In the genomic region with DNA sequence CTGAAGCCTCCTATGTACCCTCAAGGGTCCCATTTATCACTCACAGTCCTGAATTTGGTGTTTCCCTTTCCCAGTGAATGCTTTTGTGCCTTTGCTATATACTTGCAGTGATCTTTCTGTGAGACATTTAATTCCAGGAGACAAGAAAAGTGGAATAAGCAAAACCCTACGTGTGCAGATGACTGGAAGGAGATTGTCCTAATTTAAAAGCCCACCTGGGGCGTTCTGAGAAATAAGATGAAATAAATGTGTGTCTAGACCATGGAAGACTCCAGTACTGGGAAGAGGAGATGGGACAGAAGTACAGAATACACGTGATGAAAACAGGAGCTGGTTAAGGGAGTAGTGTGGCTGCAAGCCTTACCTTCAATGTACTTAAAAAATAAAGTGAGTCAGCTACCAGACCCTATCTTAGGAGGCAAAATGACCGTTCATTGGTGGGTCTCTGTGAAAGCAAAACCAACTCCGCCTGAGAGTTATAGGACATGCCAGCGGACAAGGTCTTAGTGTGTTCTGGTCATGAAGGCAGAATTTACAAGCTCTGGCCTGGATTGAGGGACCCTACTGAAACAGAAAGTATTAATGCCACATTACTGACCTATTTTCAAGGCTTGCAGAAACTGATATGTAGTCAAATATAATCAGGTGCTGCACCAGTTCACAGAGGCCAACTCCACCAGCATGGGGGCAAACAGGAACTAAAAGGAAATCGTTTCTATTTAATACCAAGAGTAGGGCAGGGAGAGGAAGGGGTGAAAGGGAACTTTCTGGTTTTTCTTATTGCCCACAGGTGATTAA, we compare ENCODE assay signal across 24 cellular contexts. TPM values are rescaled to one million over a fixed set of nuclear protein-coding genes. Genes with fewer than 3 reads are reported as not detected.
A peak's percentile ranks its signal among the peaks of the same experiment; 100 is the strongest.
DNase-seq lines count a peak whose midpoint lies in the region; ATAC-seq, FAIRE-seq and TF ChIP-seq lines count a peak whose summit lies in the region.
"Had no signal": no experiment of that assay in that cellular context is flagged by ENCODE, and none has a peak within 500 bp of the region (broad histone marks: within the 10 kb centered on the region; RNA-seq: fewer than 3 reads in every experiment).

No MANE protein-coding gene starts in this region.

- peaks cover 68% of the 10 kb centered on the region for H3K36me3 Mint-ChIP-seq in stimulated activated naive CD8-positive, alpha-beta T cell treated with anti-CD3 and anti-CD28 coated beads, Interleukin-15, Interleukin-2, amounts not matched to agents 100 ng/mL and 50 ng/mL, for 24 hours (ENCODE audit: low read depth)
- H3K36me3 Mint-ChIP-seq in GM23338 (ENCODE audit: low read depth) (peaks cover 83% of the 10 kb centered on the region), T-helper 17 cell (ENCODE audit: low read depth) (peaks cover 11% of the 10 kb centered on the region)

- peak overlapping the region; percentile 55 for H3K27ac Mint-ChIP-seq in stimulated activated naive CD8-positive, alpha-beta T cell treated with anti-CD3 and anti-CD28 coated beads, Interleukin-15, Interleukin-2, amounts not matched to agents 100 ng/mL and 50 ng/mL, for 24 hours
- H3K27ac Mint-ChIP-seq in GM23338 (no peak overlapping the region), T-helper 17 cell (peak overlapping the region; percentile 54)
- H3K27ac Mint-ChIP-seq: memory B cell had no signal

- no peak for FAIRE-seq in HTR-8/SVneo (lab: Jason Lieb, UNC)
- FAIRE-seq: keratinocyte, pancreas had no signal

- no peaks in the 10 kb centered on the region for H3K9me3 ChIP-seq in T-helper 17 cell (ENCODE audit: control insufficient read depth, low read length, poor library complexity, severe bottlenecking)
- H3K9me3 ChIP-seq in WERI-Rb-1 (ENCODE audit: severe bottlenecking) = no peaks in the 10 kb centered on the region
- no peaks in the 10 kb centered on the region for H3K9me3 ChIP-seq in SJCRH30 (replicated peaks)
- H3K9me3 ChIP-seq: heart left ventricle, pancreas, suprapubic skin had no signal

- no peaks in the 10 kb centered on the region for H3K9me3 Mint-ChIP-seq in stimulated activated naive CD8-positive, alpha-beta T cell treated with anti-CD3 and anti-CD28 coated beads, Interleukin-15, Interleukin-2, amounts not matched to agents 100 ng/mL and 50 ng/mL, for 24 hours
- H3K9me3 Mint-ChIP-seq in GM23338 = no peaks in the 10 kb centered on the region
- H3K9me3 Mint-ChIP-seq: memory B cell had no signal

- H3K4me3 ChIP-seq in GM23338 = no peak overlapping the region
- no peak overlapping the region for H3K4me3 ChIP-seq in WERI-Rb-1 (ENCODE audit: low read depth, low read length)
- no peak overlapping the region for H3K4me3 ChIP-seq in SJCRH30
- H3K4me3 ChIP-seq: heart left ventricle, pancreas, suprapubic skin had no signal

- H4K20me1 ChIP-seq in GM23338 (replicated peaks; ENCODE audit: insufficient read depth) = no peaks in the 10 kb centered on the region; the same call in 1 of the 2 replicates

- H3K4me3 Mint-ChIP-seq in stimulated activated naive CD8-positive, alpha-beta T cell treated with anti-CD3 and anti-CD28 coated beads, Interleukin-15, Interleukin-2, amounts not matched to agents 100 ng/mL and 50 ng/mL, for 24 hours = no peak overlapping the region
- H3K4me3 Mint-ChIP-seq in GM23338 = no peak overlapping the region
- no peak overlapping the region for H3K4me3 Mint-ChIP-seq in T-helper 17 cell
- H3K4me3 Mint-ChIP-seq: memory B cell; naive thymus-derived CD4-positive, alpha-beta T cell had no signal

- peaks cover 5% of the 10 kb centered on the region for H3K4me1 Mint-ChIP-seq in stimulated activated naive CD8-positive, alpha-beta T cell treated with anti-CD3 and anti-CD28 coated beads, Interleukin-15, Interleukin-2, amounts not matched to agents 100 ng/mL and 50 ng/mL, for 24 hours (ENCODE audit: low read depth)
- peaks cover 7% of the 10 kb centered on the region; the same call in 2 of the 3 replicates for H3K4me1 Mint-ChIP-seq in GM23338
- peaks cover 12% of the 10 kb centered on the region for H3K4me1 Mint-ChIP-seq in T-helper 17 cell
- H3K4me1 Mint-ChIP-seq: memory B cell had no signal

- no peak for DNase-seq in stimulated activated naive CD8-positive, alpha-beta T cell treated with anti-CD3 and anti-CD28 coated beads, Interleukin-15, Interleukin-2, amounts not matched to agents 100 U/mL and 50 U/mL, for 24 hours
- DNase-seq in GM23338 (ENCODE audit: low spot score) = no peak
- no peak for DNase-seq in T-helper 17 cell
- DNase-seq in WERI-Rb-1 = no peak
- DNase-seq in iPS-NIHi11 (ENCODE audit: low spot score) = no peak
- no peak for DNase-seq in HTR-8/SVneo (ENCODE audit: insufficient read length, low spot score)
- no peak for DNase-seq in SJCRH30
- DNase-seq: activated CD4-positive, alpha-beta T cell treated with anti-CD3 and anti-CD28 coated beads for 4 hours; cerebellar nuclear complex; EL; HCEC 1CT; naive thymus-derived CD4-positive, alpha-beta T cell; NCI-H1048; NCI-H2081; NCI-H524; pancreas; SHP77 treated with DMSO at 0.1 percent for 48 hours; stimulated activated CD4-positive, alpha-beta T cell treated with anti-CD3 and anti-CD28 coated beads, Interleukin-4, amount 100 ng/mL, for 1 hour; T-helper 9 cell had no signal

- no peak overlapping the region for H2AFZ ChIP-seq in GM23338

- H3K36me3 ChIP-seq in GM23338 (ENCODE audit: insufficient read depth) = peaks cover 36% of the 10 kb centered on the region
- H3K36me3 ChIP-seq in WERI-Rb-1 = peaks cover 54% of the 10 kb centered on the region
- peaks cover 27% of the 10 kb centered on the region for H3K36me3 ChIP-seq in SJCRH30

- H3K27ac ChIP-seq in GM23338 (ENCODE audit: low read depth) = 0 out of 2 replicates have a peak overlapping the region, but pooled peaks have one; percentile 19
- H3K27ac ChIP-seq in WERI-Rb-1 = no peak overlapping the region
- no peak overlapping the region for H3K27ac ChIP-seq in SJCRH30
- H3K27ac ChIP-seq: heart left ventricle, pancreas, suprapubic skin had no signal

- TF ChIP-seq CTCF in GM23338 (conservative IDR thresholded peaks at IDR 0.05; ENCODE audit: low read depth in 2 of 2) (no peak), WERI-Rb-1 (IDR thresholded peaks at IDR 0.05; ENCODE audit: low read depth, low read length) (no peak)

- H3K27me3 ChIP-seq in GM23338 (ENCODE audit: insufficient read depth) = no peaks in the 10 kb centered on the region
- no peaks in the 10 kb centered on the region for H3K27me3 ChIP-seq in WERI-Rb-1 (ENCODE audit: insufficient read depth, low read depth, severe bottlenecking)
- H3K27me3 ChIP-seq in SJCRH30 = peaks cover 5% of the 10 kb centered on the region; the same call in 1 of the 2 replicates
- H3K27me3 ChIP-seq: heart left ventricle, pancreas, suprapubic skin had no signal

- H3F3A ChIP-seq in GM23338 (replicated peaks; ENCODE audit: low read depth) = no peaks in the 10 kb centered on the region; the same call in 1 of the 2 replicates

- no peak for ATAC-seq in stimulated activated naive CD8-positive, alpha-beta T cell treated with anti-CD3 and anti-CD28 coated beads, Interleukin-15, Interleukin-2, amounts not matched to agents 100 U/mL and 50 U/mL, for 24 hours
- no peak for ATAC-seq in GM23338
- ATAC-seq in T-helper 17 cell = no peak
- ATAC-seq: naive thymus-derived CD4-positive, alpha-beta T cell; pancreas had no signal

- no peaks in the 10 kb centered on the region for H3K27me3 Mint-ChIP-seq in stimulated activated naive CD8-positive, alpha-beta T cell treated with anti-CD3 and anti-CD28 coated beads, Interleukin-15, Interleukin-2, amounts not matched to agents 100 ng/mL and 50 ng/mL, for 24 hours
- H3K27me3 Mint-ChIP-seq in GM23338 (ENCODE audit: insufficient read depth, low read depth, poor library complexity) (peaks cover 21% of the 10 kb centered on the region), T-helper 17 cell (no peaks in the 10 kb centered on the region)
- H3K27me3 Mint-ChIP-seq: memory B cell; naive thymus-derived CD4-positive, alpha-beta T cell had no signal

- H3K4me1 ChIP-seq in GM23338 (ENCODE audit: insufficient read depth) (no peaks in the 10 kb centered on the region), SJCRH30 (no peaks in the 10 kb centered on the region)
- H3K4me1 ChIP-seq: pancreas, suprapubic skin had no signal

- no peak overlapping the region for H3K4me2 ChIP-seq in GM23338

- no peaks in the 10 kb centered on the region for H3K79me2 ChIP-seq in GM23338 (replicated peaks; ENCODE audit: insufficient read depth)

- H3K9me2 ChIP-seq in GM23338 (ENCODE audit: insufficient read depth) = no peaks in the 10 kb centered on the region

TF ChIP-seq in GM23338, 12 proteins besides CTCF, POLR2A, EP300 and RAD21 (continues in another document):
- no peak for TF ChIP-seq POLR2AphosphoS5 (IDR thresholded peaks at IDR 0.05; ENCODE audit: low read depth)

RNA-seq across cellular contexts. Expression of gene TYMS, which starts 19.5 kb away (rescaled TPM):
- 52.9 and 60.5 TPM in 2 replicates for total RNA-seq in GM23338 (2014; rRNA removed; shearing (Covaris generic))
- 62.9 and 72.3 TPM in 2 replicates for polyA plus RNA-seq in GM23338 (2016; fragmentation: Nextera tagmentation; extraction: Ambion mirVana)
- total RNA-seq in T-helper 17 cell = 1 to 10 TPM in 1 of 2 donors, under 1 TPM in 1; 0.60 to 2.5 TPM
- total RNA-seq in SJCRH30 (2014; rRNA removed; shearing (Covaris generic)) = 83.7 and 91.8 TPM in 2 replicates
- polyA plus RNA-seq: naive thymus-derived CD4-positive, alpha-beta T cell had no signal

RNA-seq across cellular contexts. Expression of gene ENOSF1, which starts 35.5 kb away (rescaled TPM):
- 20.5 and 36.4 TPM in 2 replicates for total RNA-seq in GM23338 (2014; rRNA removed; shearing (Covaris generic))
- polyA plus RNA-seq in GM23338 (2016; fragmentation: Nextera tagmentation; extraction: Ambion mirVana) = 30.1 and 32.0 TPM in 2 replicates
- 10 to 100 TPM; 57.4 to 69.3 TPM for total RNA-seq in T-helper 17 cell
- 7.8 and 9.5 TPM in 2 replicates for total RNA-seq in SJCRH30 (2014; rRNA removed; shearing (Covaris generic))

Comparison
In these comparisons a context has a peak if more than half of its experiments do, and no peak if none do; other contexts are left out.
1. RNA of gene TYMS, which starts 19.5 kb away (total RNA-seq): 83.7 to 91.8 TPM in SJCRH30 and 52.9 to 60.5 TPM in GM23338; 0.60 to 2.5 TPM in T-helper 17 cell; every median in the first group is over 10 times any median in the second.